In the genomic region with DNA sequence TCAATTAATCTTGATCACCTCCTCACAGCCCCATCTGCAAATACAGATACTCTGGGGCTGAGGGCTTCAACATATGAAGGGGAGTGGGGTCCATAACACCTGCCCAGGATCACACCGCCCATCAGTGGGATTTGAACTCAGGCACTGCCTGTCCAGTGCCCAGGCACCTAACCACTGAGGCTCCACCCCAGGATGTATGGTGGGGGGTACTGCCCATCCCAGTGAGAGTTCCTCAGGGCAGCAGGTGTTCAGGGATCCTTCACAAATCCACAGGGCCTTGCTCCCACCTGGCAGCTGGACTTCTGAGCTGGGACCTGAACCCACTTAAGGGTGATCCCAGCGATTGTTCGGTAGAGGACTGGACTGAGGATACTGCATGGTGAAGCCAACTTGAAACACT, we compare ENCODE assay signal across 8 cellular contexts. TPM values are rescaled to one million over a fixed set of nuclear protein-coding genes. Genes with fewer than 3 reads are reported as not detected.
A peak's percentile ranks its signal among the peaks of the same experiment; 100 is the strongest.
DNase-seq lines count a peak whose midpoint lies in the region; ATAC-seq, FAIRE-seq and TF ChIP-seq lines count a peak whose summit lies in the region.

No MANE protein-coding gene starts in this region.

- H3K9me3 Mint-ChIP-seq in MCF 10A (ENCODE audit: unreplicated experiment) = no peaks in the 10 kb centered on the region

- H3K36me3 Mint-ChIP-seq in MCF 10A (ENCODE audit: insufficient read depth, unreplicated experiment) = no peaks in the 10 kb centered on the region

- intact Hi-C loops in Right ventricle myocardium superior (cut with DNase I) (no loop called here), MCF 10A (cut with micrococcal nuclease) (loop anchor here (5.0 kb wide), 1 partner anchor 67 kb away; no protein-coding TSS in a partner anchor)

- H3K4me3 Mint-ChIP-seq in MCF 10A (ENCODE audit: unreplicated experiment) = peak overlapping the region; percentile 65

- H3K4me1 ChIP-seq in cardiac muscle cell (ENCODE audit: low read depth) (peaks cover 27% of the 10 kb centered on the region), mesodermal cell (ENCODE audit: control insufficient read depth, insufficient read depth, low read length, poor library complexity, severe bottlenecking) (peaks cover 15% of the 10 kb centered on the region)

- no peaks in the 10 kb centered on the region for H3K9me3 ChIP-seq in cardiac muscle cell (ENCODE audit: low read depth)
- no peaks in the 10 kb centered on the region for H3K9me3 ChIP-seq in mesodermal cell (ENCODE audit: control insufficient read depth, low read length)

- H3K4me1 Mint-ChIP-seq in MCF 10A (ENCODE audit: insufficient read depth, unreplicated experiment) = no peaks in the 10 kb centered on the region

- peaks cover 8% of the 10 kb centered on the region for H3K36me3 ChIP-seq in cardiac muscle cell
- H3K36me3 ChIP-seq in mesodermal cell (ENCODE audit: control insufficient read depth, insufficient read depth, low read length) = peaks cover 16% of the 10 kb centered on the region

- H3K27ac ChIP-seq in cardiac muscle cell (no peak overlapping the region), mesodermal cell (ENCODE audit: low read depth, low read length, severe bottlenecking) (no peak overlapping the region)

- WGBS in mesodermal cell (ENCODE audit: insufficient coverage in 2 of 2), 2 experiments = 44 to 75% methylated on average over 2 to 3 of the region's 3 CpGs

- ATAC-seq in Right ventricle myocardium superior (ENCODE audit: poor library complexity) (no peak), GM21576 (IDR thresholded peaks at IDR 0.05; ENCODE audit: unreplicated experiment) (no peak)

- no peaks in the 10 kb centered on the region for H3K27me3 ChIP-seq in cardiac muscle cell

- POLR2A ChIA-PET in MCF 10A (lab: Yijun Ruan, JAX) = interaction anchor here (0.6 to 1.0 kb wide), 2 partner anchors 10 to 436 kb away, joined by 3 read pairs; no protein-coding TSS in a partner anchor

- DNase-seq in cardiac muscle cell (ENCODE audit: low read depth in 1 of 2, low spot score in 1 of 2) (no peak), Right ventricle myocardium superior (no peak), MCF 10A (ENCODE audit: unreplicated experiment) (no peak), urothelium cell line (ENCODE audit: low spot score) (no peak), pons (ENCODE audit: low spot score) (no peak), SHP77 (lab: John Stamatoyannopoulos, UW) (no peak)

- FAIRE-seq in urothelium cell line (lab: Jason Lieb, UNC) = peak; percentile 67

- CTCF ChIA-PET in MCF 10A (lab: Yijun Ruan, JAX) = interaction anchor here (0.7 to 1.0 kb wide), 2 partner anchors 19 to 115 kb away, joined by 3 to 4 read pairs; no protein-coding TSS in a partner anchor

- H3K27me3 Mint-ChIP-seq in MCF 10A (ENCODE audit: insufficient read depth, unreplicated experiment) = no peaks in the 10 kb centered on the region

- H3K4me3 ChIP-seq in cardiac muscle cell = peak overlapping the region; percentile 40
- peak overlapping the region; percentile 40 for H3K4me3 ChIP-seq in mesodermal cell (ENCODE audit: extremely low read depth, insufficient read depth, low read length, poor library complexity, severe bottlenecking)

- no TSS peak for BruUV-seq in MCF 10A (replicated peaks; lab: Mats Ljungman, UMichigan)

- no peak for TF ChIP-seq CTCF in cardiac muscle cell (IDR thresholded peaks at IDR 0.05; ENCODE audit: low read depth, low read length)
- no peak for TF ChIP-seq CTCF in MCF 10A (IDR thresholded peaks at IDR 0.05; ENCODE audit: unreplicated experiment)

- H3K27ac Mint-ChIP-seq in MCF 10A (ENCODE audit: low read depth, unreplicated experiment) = peak overlapping the region; percentile 47

RNA-seq across cellular contexts. Expression of a gene that starts 33.2 kb away (rescaled TPM):
- total RNA-seq in cardiac muscle cell (15.9 and 20.5 TPM in 2 replicates), Right ventricle myocardium superior (17.3 TPM), MCF 10A (2022) (4.0 and 4.9 TPM in 2 replicates)
- polyA plus RNA-seq in cardiac muscle cell = 11.3 and 11.8 TPM in 2 replicates
- polyA plus RNA-seq in mesodermal cell (2013, experiment 1 of 2) = 5.1 TPM
- 4.7 TPM for polyA plus RNA-seq in mesodermal cell (2013, experiment 2 of 2)
